1 cellular context compared by ENCODE assay signal in the genomic region with DNA sequence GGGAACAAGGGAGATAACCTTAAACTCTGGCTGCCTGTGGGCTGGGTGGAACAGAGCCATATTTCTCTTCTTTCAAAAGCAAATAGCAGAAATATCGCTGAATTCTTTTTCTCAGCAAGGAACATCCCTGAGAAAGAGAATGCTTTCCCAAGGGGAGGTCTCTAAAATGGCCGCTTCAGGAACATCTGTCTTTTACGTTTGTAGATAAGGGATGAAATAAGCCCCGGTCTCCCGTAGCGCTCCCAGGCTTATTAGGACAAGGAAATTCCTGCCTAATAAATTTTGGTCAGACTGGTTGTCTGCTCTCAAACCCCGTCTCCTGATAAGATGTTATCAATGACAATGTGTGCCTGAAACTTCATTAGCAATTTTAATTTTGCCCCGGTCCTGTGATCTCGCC.
TF ChIP-seq lines count a peak whose summit lies in the region.

No MANE protein-coding gene starts in this region.

TF ChIP-seq in GM12878, 131 proteins besides CTCF, POLR2A, EP300 and RAD21 (continued from another document):
- TF ChIP-seq, protein P1, sequence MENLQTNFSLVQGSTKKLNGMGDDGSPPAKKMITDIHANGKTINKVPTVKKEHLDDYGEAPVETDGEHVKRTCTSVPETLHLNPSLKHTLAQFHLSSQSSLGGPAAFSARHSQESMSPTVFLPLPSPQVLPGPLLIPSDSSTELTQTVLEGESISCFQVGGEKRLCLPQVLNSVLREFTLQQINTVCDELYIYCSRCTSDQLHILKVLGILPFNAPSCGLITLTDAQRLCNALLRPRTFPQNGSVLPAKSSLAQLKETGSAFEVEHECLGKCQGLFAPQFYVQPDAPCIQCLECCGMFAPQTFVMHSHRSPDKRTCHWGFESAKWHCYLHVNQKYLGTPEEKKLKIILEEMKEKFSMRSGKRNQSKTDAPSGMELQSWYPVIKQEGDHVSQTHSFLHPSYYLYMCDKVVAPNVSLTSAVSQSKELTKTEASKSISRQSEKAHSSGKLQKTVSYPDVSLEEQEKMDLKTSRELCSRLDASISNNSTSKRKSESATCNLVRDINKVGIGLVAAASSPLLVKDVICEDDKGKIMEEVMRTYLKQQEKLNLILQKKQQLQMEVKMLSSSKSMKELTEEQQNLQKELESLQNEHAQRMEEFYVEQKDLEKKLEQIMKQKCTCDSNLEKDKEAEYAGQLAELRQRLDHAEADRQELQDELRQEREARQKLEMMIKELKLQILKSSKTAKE (IDR thresholded peaks at IDR 0.05; ENCODE audit: low read depth, poor library complexity, severe bottlenecking) = peak; percentile 25
- TF ChIP-seq CBX5 (IDR thresholded peaks at IDR 0.05; ENCODE audit: low read depth) = peak; percentile 63; the same call in 1 of the 2 replicates
